In genomic region chr3:14396293-14396692, GRCh38 we compare ENCODE assay signal across 15 cellular contexts. TPM values are rescaled to one million over a fixed set of nuclear protein-coding genes. Genes with fewer than 3 reads are reported as not detected.
DNase-seq lines count a peak whose midpoint lies in the region; ATAC-seq and TF ChIP-seq lines count a peak whose summit lies in the region.
"Had no signal": no experiment of that assay in that cellular context is flagged by ENCODE, and none has a peak within 500 bp of the region (broad histone marks: within the 10 kb centered on the region; RNA-seq: fewer than 3 reads in every experiment).

No MANE protein-coding gene starts in this region.

- BruUV-seq in IMR-90 (replicated peaks; lab: Mats Ljungman, UMichigan) = no TSS peak

- H2AFZ ChIP-seq in IMR-90 (replicated peaks; ENCODE audit: low read length, poor library complexity) (peak overlapping the region; percentile 9), mesenchymal stem cell (ENCODE audit: low read depth, low read length) (no peak overlapping the region)

- no peak overlapping the region for H3K27ac ChIP-seq in IMR-90 (ENCODE audit: insufficient read depth, low read length)
- H3K27ac ChIP-seq in mesenchymal stem cell (ENCODE audit: low read length, poor library complexity, severe bottlenecking) = no peak overlapping the region

- H3K27ac Mint-ChIP-seq in activated CD4-positive, alpha-beta T cell treated with anti-CD3 and anti-CD28 coated beads, Interleukin-2, amount 10 ng/mL, durations not matched to agents 7 days and 5 days = peak overlapping the region; percentile 73
- H3K27ac Mint-ChIP-seq in progenitor cell of endocrine pancreas = peak overlapping the region; percentile 25

- no peak overlapping the region for H2AK9ac ChIP-seq in IMR-90 (replicated peaks; ENCODE audit: low read depth, low read length, poor library complexity)

- H4K20me1 ChIP-seq in IMR-90 (ENCODE audit: insufficient read depth, low read length) = no peaks in the 10 kb centered on the region

- H3K9me3 Mint-ChIP-seq in activated CD4-positive, alpha-beta T cell treated with anti-CD3 and anti-CD28 coated beads, Interleukin-2, amount 10 ng/mL, durations not matched to agents 7 days and 5 days = no peaks in the 10 kb centered on the region
- no peaks in the 10 kb centered on the region for H3K9me3 Mint-ChIP-seq in progenitor cell of endocrine pancreas (ENCODE audit: low read depth)

- H3K79me1 ChIP-seq in IMR-90 (ENCODE audit: low read depth in 1 of 2, low read length in 2 of 2) (no peaks in the 10 kb centered on the region), mesenchymal stem cell (replicated peaks; ENCODE audit: low read length, poor library complexity, severe bottlenecking) (no peaks in the 10 kb centered on the region)

- H4K91ac ChIP-seq in IMR-90 (ENCODE audit: insufficient read depth, low read depth, low read length) = no peak overlapping the region
- H4K91ac ChIP-seq in mesenchymal stem cell (ENCODE audit: low read length) = no peak overlapping the region

- no peak overlapping the region for H3K18ac ChIP-seq in IMR-90 (ENCODE audit: low read depth, low read length)
- H3K18ac ChIP-seq in mesenchymal stem cell (ENCODE audit: low read depth in 1 of 2, low read length in 2 of 2) = no peak overlapping the region

- peaks cover 19% of the 10 kb centered on the region for H3K4me1 Mint-ChIP-seq in activated CD4-positive, alpha-beta T cell treated with anti-CD3 and anti-CD28 coated beads, Interleukin-2, amount 10 ng/mL, durations not matched to agents 7 days and 5 days
- no peaks in the 10 kb centered on the region for H3K4me1 Mint-ChIP-seq in progenitor cell of endocrine pancreas (ENCODE audit: low read depth)

- no peaks in the 10 kb centered on the region for H3K27me3 Mint-ChIP-seq in activated CD4-positive, alpha-beta T cell treated with anti-CD3 and anti-CD28 coated beads, Interleukin-2, amount 10 ng/mL, durations not matched to agents 7 days and 5 days
- H3K27me3 Mint-ChIP-seq in progenitor cell of endocrine pancreas = peaks cover 12% of the 10 kb centered on the region

- H3K36me3 Mint-ChIP-seq in activated CD4-positive, alpha-beta T cell treated with anti-CD3 and anti-CD28 coated beads, Interleukin-2, amount 10 ng/mL, durations not matched to agents 7 days and 5 days (ENCODE audit: low read depth) = no peaks in the 10 kb centered on the region
- H3K36me3 Mint-ChIP-seq in progenitor cell of endocrine pancreas (ENCODE audit: insufficient read depth) = no peaks in the 10 kb centered on the region

- H3K56ac ChIP-seq in IMR-90 (ENCODE audit: extremely low read depth, insufficient read depth, low read length) = no peak overlapping the region

- H2AK5ac ChIP-seq in IMR-90 (ENCODE audit: low read depth, low read length) (no peak overlapping the region), mesenchymal stem cell (ENCODE audit: low read length, severe bottlenecking) (peak overlapping the region; percentile 5)

- DNase-seq in activated CD4-positive, alpha-beta T cell treated with anti-CD3 and anti-CD28 coated beads, Interleukin-2, amount 10 ng/mL, durations not matched to agents 7 days and 5 days = no peak
- no peak for DNase-seq in activated CD4-positive, alpha-beta T cell treated with anti-CD3 and anti-CD28 coated beads for 1 hour
- no peak for DNase-seq in IMR-90
- no peak for DNase-seq in mesenchymal stem cell
- no peak for DNase-seq in progenitor cell of endocrine pancreas (ENCODE audit: low spot score, unreplicated experiment)
- no peak for DNase-seq in RPMI8226
- DNase-seq in NCI-H69 (lab: John Stamatoyannopoulos, UW) = no peak
- DNase-seq: 8988T, C1 segment of cervical spinal cord, HCEC 1CT, Kasumi-1, NCI-H1105 treated with DMSO at 0.1 percent for 48 hours, NCI-H187 treated with DMSO at 0.1 percent for 48 hours, NCI-H2171 had no signal

- H3K4me3 Mint-ChIP-seq in activated CD4-positive, alpha-beta T cell treated with anti-CD3 and anti-CD28 coated beads, Interleukin-2, amount 10 ng/mL, durations not matched to agents 7 days and 5 days = no peak overlapping the region
- H3K4me3 Mint-ChIP-seq in progenitor cell of endocrine pancreas (ENCODE audit: low read depth) = no peak overlapping the region

- TF ChIP-seq RAD21 in IMR-90 (IDR thresholded peaks at IDR 0.05; ENCODE audit: low read length) = no peak

- H3K4me1 ChIP-seq in IMR-90 (ENCODE audit: control insufficient read depth, insufficient read depth, low read length) = peaks cover 16% of the 10 kb centered on the region
- peaks cover 32% of the 10 kb centered on the region for H3K4me1 ChIP-seq in mesenchymal stem cell (ENCODE audit: control insufficient read depth, insufficient read depth, low read depth, low read length)

- H3K4me2 ChIP-seq in IMR-90 (ENCODE audit: low read depth, low read length) (no peak overlapping the region), mesenchymal stem cell (ENCODE audit: low read length, poor library complexity, severe bottlenecking) (no peak overlapping the region)

- H3K4me3 ChIP-seq in IMR-90 (ENCODE audit: insufficient read depth, low read depth, low read length) (no peak overlapping the region), mesenchymal stem cell (ENCODE audit: insufficient read depth in 1 of 2, low read depth in 1 of 2, low read length in 2 of 2) (no peak overlapping the region)

- no peak overlapping the region for H2BK20ac ChIP-seq in IMR-90 (ENCODE audit: low read depth, low read length)

- peak overlapping the region in 1 of 2 experiments; percentile 3 for H2BK12ac ChIP-seq in mesenchymal stem cell (ENCODE audit: low read length in 2 of 2)

- peaks cover 10% of the 10 kb centered on the region for H3K9me1 ChIP-seq in IMR-90 (ENCODE audit: insufficient read depth, low read length)

- H3K9ac ChIP-seq in IMR-90 (ENCODE audit: low read depth, low read length) = no peak overlapping the region
- H3K9ac ChIP-seq in mesenchymal stem cell (ENCODE audit: low read length) = no peak overlapping the region

- TF ChIP-seq POLR2A in IMR-90 (IDR thresholded peaks at IDR 0.05; ENCODE audit: low read depth, low read length) = no peak

- intact Hi-C loops in IMR-90 (cut with micrococcal nuclease) = no loop called here

- H2BK15ac ChIP-seq in IMR-90 (ENCODE audit: low read depth, low read length) (no peak overlapping the region), mesenchymal stem cell (ENCODE audit: low read depth, poor library complexity, severe bottlenecking) (peak overlapping the region; percentile 33)

- H2BK5ac ChIP-seq in IMR-90 (ENCODE audit: low read depth, low read length, poor library complexity, severe bottlenecking) (no peak overlapping the region), mesenchymal stem cell (ENCODE audit: low read depth, low read length, poor library complexity, severe bottlenecking) (no peak overlapping the region)

- H2BK120ac ChIP-seq in IMR-90 (ENCODE audit: low read depth, low read length) (no peak overlapping the region), mesenchymal stem cell (ENCODE audit: low read depth, low read length) (no peak overlapping the region)

- H3K14ac ChIP-seq in IMR-90 (replicated peaks; ENCODE audit: low read depth, low read length) = no peak overlapping the region
- no peak overlapping the region for H3K14ac ChIP-seq in mesenchymal stem cell (ENCODE audit: low read length in 2 of 2)

- H3K4ac ChIP-seq in IMR-90 (ENCODE audit: low read depth, low read length) = peak overlapping the region; percentile 71; the same call in 1 of the 2 replicates
- H3K4ac ChIP-seq in mesenchymal stem cell (ENCODE audit: low read depth in 1 of 2, low read length in 2 of 2) = peak overlapping the region in 1 of 2 experiments; percentile 21

- in situ Hi-C loops in IMR-90 (cut with MboI; ENCODE audit: low sequenced_read_pairs) = no loop called here

- dilution Hi-C loops in IMR-90 (cut with HindIII; ENCODE audit: low sequenced_read_pairs, unreplicated experiment) = no loop called here

- POLR2A ChIA-PET in activated CD4-positive, alpha-beta T cell treated with anti-CD3 and anti-CD28 coated beads, Interleukin-2, amount 10 ng/mL, durations not matched to agents 7 days and 5 days (lab: Charles Lee) = no interaction called here
- POLR2A ChIA-PET in IMR-90 (lab: Charles Lee; ENCODE audit: unreplicated experiment) = no interaction called here

- H4K8ac ChIP-seq in IMR-90 (ENCODE audit: low read depth in 2 of 2, low read length in 2 of 2) = no peak overlapping the region
- no peak overlapping the region for H4K8ac ChIP-seq in mesenchymal stem cell (ENCODE audit: low read length)

- no peaks in the 10 kb centered on the region for H3K27me3 ChIP-seq in IMR-90 (ENCODE audit: control insufficient read depth, insufficient read depth, low read length)
- peaks cover 0 to 2% of the 10 kb centered on the region in 2 experiments for H3K27me3 ChIP-seq in mesenchymal stem cell (ENCODE audit: control insufficient read depth in 1 of 2, insufficient read depth in 1 of 2, low read length in 2 of 2)

- WGBS in IMR-90 (ENCODE audit: extremely low coverage in 2 of 2, insufficient read length in 1 of 2), 2 experiments = 100% methylated on average over 1 of the region's 2 CpGs; no CpG with 5 or more reads in 1 of the 2 experiments
- 89% methylated on average over 2 of the region's 2 CpGs for WGBS in mesenchymal stem cell

- ATAC-seq in IMR-90 (ENCODE audit: low read depth) (no peak), GM21825 (IDR thresholded peaks at IDR 0.05; ENCODE audit: unreplicated experiment) (no peak)

- no peaks in the 10 kb centered on the region for H3K36me3 ChIP-seq in IMR-90 (ENCODE audit: control insufficient read depth, insufficient read depth, low read length)
- H3K36me3 ChIP-seq in mesenchymal stem cell (ENCODE audit: control insufficient read depth in 1 of 2, insufficient read depth in 2 of 2, low read depth in 1 of 2, low read length in 2 of 2) = no peaks in the 10 kb centered on the region

- TF ChIP-seq CTCF in IMR-90 (conservative IDR thresholded peaks at IDR 0.05; ENCODE audit: low read depth, low read length) (no peak), progenitor cell of endocrine pancreas (IDR thresholded peaks at IDR 0.05; ENCODE audit: unreplicated experiment) (no peak)

- CTCF ChIA-PET in activated CD4-positive, alpha-beta T cell treated with anti-CD3 and anti-CD28 coated beads, Interleukin-2, amount 10 ng/mL, durations not matched to agents 7 days and 5 days (lab: Charles Lee) = no interaction called here
- CTCF ChIA-PET in IMR-90 (lab: Yijun Ruan, JAX) = no interaction called here

- no peaks in the 10 kb centered on the region for H3K9me3 ChIP-seq in IMR-90 (ENCODE audit: control insufficient read depth, insufficient read depth, low read length)
- no peaks in the 10 kb centered on the region for H3K9me3 ChIP-seq in mesenchymal stem cell (ENCODE audit: control insufficient read depth, low read length)

- H3K23ac ChIP-seq in IMR-90 (ENCODE audit: low read depth, low read length) (no peak overlapping the region), mesenchymal stem cell (ENCODE audit: low read length in 2 of 2) (no peak overlapping the region)

- no peak overlapping the region for H4K5ac ChIP-seq in IMR-90 (ENCODE audit: low read depth, low read length)

RNA-seq across cellular contexts. Expression of gene SLC6A6, which starts 6.1 kb away (rescaled TPM):
- 10 to 100 TPM; 42.0 to 43.1 TPM for total RNA-seq in activated CD4-positive, alpha-beta T cell treated with anti-CD3 and anti-CD28 coated beads, Interleukin-2, amount 10 ng/mL, durations not matched to agents 7 days and 5 days
- total RNA-seq in IMR-90 (2012; rRNA removed) (29.9 and 32.5 TPM in 2 replicates), progenitor cell of endocrine pancreas (23.8 and 28.1 TPM in 2 replicates)
- 39.3 and 39.4 TPM in 2 replicates for polyA plus RNA-seq in IMR-90 (2012; rRNA removed)
- polyA plus RNA-seq in IMR-90 (2012; cell fraction: cytosol; rRNA removed) = 14.9 and 24.2 TPM in 2 replicates
- 70.6 and 99.2 TPM in 2 replicates for polyA plus RNA-seq in IMR-90 (2012; cell fraction: nucleus; rRNA removed; ENCODE audit: low replicate concordance)
- polyA plus RNA-seq in mesenchymal stem cell (2013, experiment 1 of 2) = 34.8 TPM
- polyA plus RNA-seq in mesenchymal stem cell (2013, experiment 2 of 2) = 33.8 TPM
